In the genomic region with DNA sequence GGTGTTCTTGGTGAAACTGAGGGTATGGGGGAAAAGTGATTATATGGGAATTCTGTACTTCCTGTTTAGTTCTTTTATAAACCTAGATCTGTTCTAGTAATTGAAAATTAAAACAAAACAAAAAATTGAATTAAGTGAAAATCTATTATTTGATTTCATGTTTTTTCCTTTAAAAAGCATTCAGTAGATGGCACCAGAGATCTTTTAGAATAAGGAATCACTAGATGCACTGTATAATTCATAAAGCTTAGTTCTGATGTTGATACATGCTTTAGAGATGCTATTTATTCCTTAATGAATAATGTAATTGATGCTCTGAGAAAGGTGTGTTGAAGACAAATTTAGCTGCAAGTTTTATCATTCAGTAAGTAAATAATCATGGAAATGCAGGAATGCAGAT, we compare ENCODE assay signal across 15 cellular contexts.
DNase-seq lines count a peak whose midpoint lies in the region; ATAC-seq and TF ChIP-seq lines count a peak whose summit lies in the region.
"Had no signal": no experiment of that assay in that cellular context is flagged by ENCODE, and none has a peak within 500 bp of the region (broad histone marks: within the 10 kb centered on the region; RNA-seq: fewer than 3 reads in every experiment).

No MANE protein-coding gene starts in this region.

- ATAC-seq in right lobe of liver = no peak
- ATAC-seq: GM23338 had no signal

- H3K36me3 ChIP-seq in liver (ENCODE audit: control insufficient read depth in 4 of 4, insufficient read depth in 3 of 4, low read depth in 1 of 4, low read length in 3 of 4) (no peaks in the 10 kb centered on the region), right lobe of liver (no peaks in the 10 kb centered on the region)
- H3K36me3 ChIP-seq: Peyer's patch, prostate gland had no signal

- TF ChIP-seq CTCF in liver (IDR thresholded peaks at IDR 0.05; ENCODE audit: low read depth, low read length, missing input control) (no peak), right lobe of liver (IDR thresholded peaks at IDR 0.05) (peak in 2 of 4 donors; percentile 18 to 30), fibroblast of pulmonary artery (IDR thresholded peaks at IDR 0.05; ENCODE audit: low read length, missing control alignments) (peak; percentile 22)

- H3K4me3 ChIP-seq in liver (ENCODE audit: low read depth in 1 of 3, low read length in 3 of 3) (no peak overlapping the region), right lobe of liver (no peak overlapping the region), fibroblast of pulmonary artery (replicated peaks; ENCODE audit: low read depth, low read length) (no peak overlapping the region)
- H3K4me3 ChIP-seq: GM23338, Peyer's patch, prostate gland had no signal

- H3K27ac ChIP-seq in liver (ENCODE audit: low read depth in 1 of 2, low read length in 2 of 2) = no peak overlapping the region
- no peak overlapping the region for H3K27ac ChIP-seq in right lobe of liver
- H3K27ac ChIP-seq: Peyer's patch, prostate gland had no signal

- DNase-seq in right lobe of liver (no peak), SK-MEL-5 (ENCODE audit: low read depth, low spot score) (peak; percentile 7), fibroblast of pulmonary artery (ENCODE audit: low read depth) (peak; percentile 27), NCI-H2107 treated with DMSO at 0.1 percent for 48 hours (lab: John Stamatoyannopoulos, UW; ENCODE audit: unreplicated experiment) (no peak), islet precursor cell (no peak), cerebellum (ENCODE audit: low spot score) (no peak)
- no peak for DNase-seq in activated CD8-positive, alpha-beta memory T cell treated with anti-CD3 and anti-CD28 coated beads for 24 hours
- DNase-seq: naive B cell; NCI-H187 treated with DMSO at 0.1 percent for 48 hours; NCI-H524 treated with DMSO at 0.1 percent for 48 hours; Peyer's patch; stimulated activated naive CD4-positive, alpha-beta T cell treated with Interleukin-2 at 50 U/mL for 16 hours had no signal

- intact Hi-C loops in right lobe of liver (cut with DNase I) = no loop called here

- H3K27me3 ChIP-seq in liver (ENCODE audit: control insufficient read depth in 4 of 4, insufficient read depth in 4 of 4, low read length in 3 of 4) = no peaks in the 10 kb centered on the region
- H3K27me3 ChIP-seq in right lobe of liver = no peaks in the 10 kb centered on the region
- H3K27me3 ChIP-seq: Peyer's patch had no signal

- TF ChIP-seq RAD21 in liver (IDR thresholded peaks at IDR 0.05) = peak; percentile 54 to 58

- no peak overlapping the region for H3K9ac ChIP-seq in liver (ENCODE audit: low read depth in 1 of 2, low read length in 2 of 2)

- H3K9me3 ChIP-seq in liver (ENCODE audit: control insufficient read depth in 4 of 4, low read length in 3 of 4) = peaks cover 0 to 6% (median 0%) of the 10 kb centered on the region in 4 donors
- H3K9me3 ChIP-seq in right lobe of liver = peaks cover 0 to 5% (median 0%) of the 10 kb centered on the region in 4 donors
- H3K9me3 ChIP-seq: Peyer's patch, prostate gland had no signal

- TF ChIP-seq POLR2A in right lobe of liver (IDR thresholded peaks at IDR 0.05) = no peak

- in situ Hi-C loops in SK-MEL-5 (cut with HindIII; ENCODE audit: low pct_unique_long_range_greater_than_20kb, low sequenced_read_pairs) = no loop called here

- H3K4me1 ChIP-seq in liver (ENCODE audit: control insufficient read depth in 4 of 4, insufficient read depth in 4 of 4, low read length in 3 of 4) = no peaks in the 10 kb centered on the region
- no peaks in the 10 kb centered on the region for H3K4me1 ChIP-seq in right lobe of liver
- H3K4me1 ChIP-seq: Peyer's patch, prostate gland had no signal

TF ChIP-seq in liver, 16 proteins besides CTCF, POLR2A, EP300 and RAD21:
- TF ChIP-seq YY1 (IDR thresholded peaks at IDR 0.05) = no peak
- TF ChIP-seq JUND (IDR thresholded peaks at IDR 0.05) = no peak
- TF ChIP-seq HNF4G (IDR thresholded peaks at IDR 0.05) = no peak
- no peak for TF ChIP-seq SP1 (IDR thresholded peaks at IDR 0.05)
- TF ChIP-seq EGR1 (IDR thresholded peaks at IDR 0.05; ENCODE audit: low read depth in 2 of 2) = no peak
- no peak for TF ChIP-seq RXRA (IDR thresholded peaks at IDR 0.05)
- TF ChIP-seq GABPA (IDR thresholded peaks at IDR 0.05 in 1 of 2, conservative IDR thresholded peaks at IDR 0.05 in 1 of 2) = no peak
- TF ChIP-seq, protein P1, sequence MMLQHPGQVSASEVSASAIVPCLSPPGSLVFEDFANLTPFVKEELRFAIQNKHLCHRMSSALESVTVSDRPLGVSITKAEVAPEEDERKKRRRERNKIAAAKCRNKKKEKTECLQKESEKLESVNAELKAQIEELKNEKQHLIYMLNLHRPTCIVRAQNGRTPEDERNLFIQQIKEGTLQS (IDR thresholded peaks at IDR 0.05) = no peak
- TF ChIP-seq, protein P2, sequence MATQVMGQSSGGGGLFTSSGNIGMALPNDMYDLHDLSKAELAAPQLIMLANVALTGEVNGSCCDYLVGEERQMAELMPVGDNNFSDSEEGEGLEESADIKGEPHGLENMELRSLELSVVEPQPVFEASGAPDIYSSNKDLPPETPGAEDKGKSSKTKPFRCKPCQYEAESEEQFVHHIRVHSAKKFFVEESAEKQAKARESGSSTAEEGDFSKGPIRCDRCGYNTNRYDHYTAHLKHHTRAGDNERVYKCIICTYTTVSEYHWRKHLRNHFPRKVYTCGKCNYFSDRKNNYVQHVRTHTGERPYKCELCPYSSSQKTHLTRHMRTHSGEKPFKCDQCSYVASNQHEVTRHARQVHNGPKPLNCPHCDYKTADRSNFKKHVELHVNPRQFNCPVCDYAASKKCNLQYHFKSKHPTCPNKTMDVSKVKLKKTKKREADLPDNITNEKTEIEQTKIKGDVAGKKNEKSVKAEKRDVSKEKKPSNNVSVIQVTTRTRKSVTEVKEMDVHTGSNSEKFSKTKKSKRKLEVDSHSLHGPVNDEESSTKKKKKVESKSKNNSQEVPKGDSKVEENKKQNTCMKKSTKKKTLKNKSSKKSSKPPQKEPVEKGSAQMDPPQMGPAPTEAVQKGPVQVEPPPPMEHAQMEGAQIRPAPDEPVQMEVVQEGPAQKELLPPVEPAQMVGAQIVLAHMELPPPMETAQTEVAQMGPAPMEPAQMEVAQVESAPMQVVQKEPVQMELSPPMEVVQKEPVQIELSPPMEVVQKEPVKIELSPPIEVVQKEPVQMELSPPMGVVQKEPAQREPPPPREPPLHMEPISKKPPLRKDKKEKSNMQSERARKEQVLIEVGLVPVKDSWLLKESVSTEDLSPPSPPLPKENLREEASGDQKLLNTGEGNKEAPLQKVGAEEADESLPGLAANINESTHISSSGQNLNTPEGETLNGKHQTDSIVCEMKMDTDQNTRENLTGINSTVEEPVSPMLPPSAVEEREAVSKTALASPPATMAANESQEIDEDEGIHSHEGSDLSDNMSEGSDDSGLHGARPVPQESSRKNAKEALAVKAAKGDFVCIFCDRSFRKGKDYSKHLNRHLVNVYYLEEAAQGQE (IDR thresholded peaks at IDR 0.05) = no peak
- TF ChIP-seq HNF4A (conservative IDR thresholded peaks at IDR 0.05) = no peak
- TF ChIP-seq, protein P3, sequence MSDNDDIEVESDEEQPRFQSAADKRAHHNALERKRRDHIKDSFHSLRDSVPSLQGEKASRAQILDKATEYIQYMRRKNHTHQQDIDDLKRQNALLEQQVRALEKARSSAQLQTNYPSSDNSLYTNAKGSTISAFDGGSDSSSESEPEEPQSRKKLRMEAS (IDR thresholded peaks at IDR 0.05) = no peak
- no peak for TF ChIP-seq FOXA1 (IDR thresholded peaks at IDR 0.05)
- TF ChIP-seq NR2F2 (IDR thresholded peaks at IDR 0.05) = no peak
- TF ChIP-seq TAF1 (conservative IDR thresholded peaks at IDR 0.05) = no peak
- TF ChIP-seq, protein P4, sequence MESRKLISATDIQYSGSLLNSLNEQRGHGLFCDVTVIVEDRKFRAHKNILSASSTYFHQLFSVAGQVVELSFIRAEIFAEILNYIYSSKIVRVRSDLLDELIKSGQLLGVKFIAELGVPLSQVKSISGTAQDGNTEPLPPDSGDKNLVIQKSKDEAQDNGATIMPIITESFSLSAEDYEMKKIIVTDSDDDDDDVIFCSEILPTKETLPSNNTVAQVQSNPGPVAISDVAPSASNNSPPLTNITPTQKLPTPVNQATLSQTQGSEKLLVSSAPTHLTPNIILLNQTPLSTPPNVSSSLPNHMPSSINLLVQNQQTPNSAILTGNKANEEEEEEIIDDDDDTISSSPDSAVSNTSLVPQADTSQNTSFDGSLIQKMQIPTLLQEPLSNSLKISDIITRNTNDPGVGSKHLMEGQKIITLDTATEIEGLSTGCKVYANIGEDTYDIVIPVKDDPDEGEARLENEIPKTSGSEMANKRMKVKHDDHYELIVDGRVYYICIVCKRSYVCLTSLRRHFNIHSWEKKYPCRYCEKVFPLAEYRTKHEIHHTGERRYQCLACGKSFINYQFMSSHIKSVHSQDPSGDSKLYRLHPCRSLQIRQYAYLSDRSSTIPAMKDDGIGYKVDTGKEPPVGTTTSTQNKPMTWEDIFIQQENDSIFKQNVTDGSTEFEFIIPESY (IDR thresholded peaks at IDR 0.05) = no peak
- TF ChIP-seq FOXA2 (IDR thresholded peaks at IDR 0.05) = no peak

Comparison
In these comparisons a context has a peak if more than half of its experiments do, and no peak if none do; other contexts are left out.
1. DNase-seq: peak in SK-MEL-5 (single experiment) and fibroblast of pulmonary artery (single experiment); none in right lobe of liver (0 of 3), activated CD8-positive, alpha-beta memory T cell treated with anti-CD3 and anti-CD28 coated beads for 24 hours (single experiment), NCI-H2107 treated with DMSO at 0.1 percent for 48 hours (single experiment), islet precursor cell (single experiment) and cerebellum (single experiment).